ENCODE assay signal across 1 cellular context in genomic region chr19:7965921-7966665, GRCh38.
TF ChIP-seq lines count a peak whose summit lies in the region.

No MANE protein-coding gene starts in this region.

TF ChIP-seq in HEK293, 187 proteins besides CTCF, POLR2A, EP300 and RAD21:
- TF ChIP-seq ZBTB10 (tag by site-specific recombination; IDR thresholded peaks at IDR 0.05) (no peak), ZNF121 (tag by site-specific recombination; IDR thresholded peaks at IDR 0.05) (peak; percentile 75; the same call in 1 of the 2 replicates)
